ENCODE assay signal across 10 cellular contexts in genomic region chr10:119283818-119284217, GRCh38.
A peak's percentile ranks its signal among the peaks of the same experiment; 100 is the strongest.
DNase-seq lines count a peak whose midpoint lies in the region; ATAC-seq, FAIRE-seq and TF ChIP-seq lines count a peak whose summit lies in the region.
"Had no signal": no experiment of that assay in that cellular context is flagged by ENCODE, and none has a peak within 500 bp of the region (broad histone marks: within the 10 kb centered on the region; RNA-seq: fewer than 3 reads in every experiment).

No MANE protein-coding gene starts in this region.

- intact Hi-C loops in mucosa of descending colon (cut with DNase I, micrococcal nuclease) = no loop called here
- intact Hi-C loops in body of pancreas (cut with DNase I) = no loop called here
- intact Hi-C loops in uterus (cut with DNase I; ENCODE audit: low total_unique reads) = no loop called here
- intact Hi-C loops in vagina (cut with DNase I) = loop anchor here (10.0 kb wide), 1 partner anchor 121 kb away; no protein-coding TSS in a partner anchor

- TF ChIP-seq CTCF in MM.1S (IDR thresholded peaks at IDR 0.05; ENCODE audit: low read length) (no peak), mucosa of descending colon (IDR thresholded peaks at IDR 0.05) (no peak), body of pancreas (IDR thresholded peaks at IDR 0.05) (no peak), uterus (IDR thresholded peaks at IDR 0.05) (no peak), vagina (IDR thresholded peaks at IDR 0.05) (no peak)

- no peak for DNase-seq in GM18507 (ENCODE audit: extremely low spot score, insufficient read length, low read depth)
- peak; percentile 88 for DNase-seq in MM.1S
- DNase-seq in mucosa of descending colon = no peak
- DNase-seq in NCI-H748 treated with DMSO at 0.1 percent for 48 hours (lab: John Stamatoyannopoulos, UW) = no peak
- no peak for DNase-seq in body of pancreas
- no peak for DNase-seq in uterus
- DNase-seq in vagina (ENCODE audit: extremely low spot score in 2 of 2) = no peak

- peak; percentile 78 for FAIRE-seq in GM18507 (lab: Jason Lieb, UNC)
- FAIRE-seq: RCC 7860 had no signal

- H3K9ac ChIP-seq in MM.1S (ENCODE audit: low read length) = no peak overlapping the region
- H3K9ac ChIP-seq: parathyroid adenoma had no signal

- H4K20me1 ChIP-seq in MM.1S (ENCODE audit: insufficient read depth, low read length) = no peaks in the 10 kb centered on the region

- H3K27me3 ChIP-seq in MM.1S (replicated peaks; ENCODE audit: insufficient read depth, low read length) (no peaks in the 10 kb centered on the region), body of pancreas (no peaks in the 10 kb centered on the region), uterus (no peaks in the 10 kb centered on the region), vagina (no peaks in the 10 kb centered on the region)

- 72% methylated on average over 5 of the region's 5 CpGs for WGBS in body of pancreas, 2 donors

- no peak overlapping the region for H3K4me3 ChIP-seq in MM.1S (ENCODE audit: low read length)
- no peak overlapping the region for H3K4me3 ChIP-seq in mucosa of descending colon
- H3K4me3 ChIP-seq in body of pancreas = no peak overlapping the region
- H3K4me3 ChIP-seq in uterus = no peak overlapping the region
- H3K4me3 ChIP-seq in vagina = no peak overlapping the region

- H3K9me2 ChIP-seq in MM.1S (replicated peaks; ENCODE audit: insufficient read depth, low read length) = no peaks in the 10 kb centered on the region

- peaks cover 29% of the 10 kb centered on the region for H3K4me1 ChIP-seq in MM.1S (ENCODE audit: low read length)
- peaks cover 5% of the 10 kb centered on the region for H3K4me1 ChIP-seq in mucosa of descending colon (ENCODE audit: low read depth)
- H3K4me1 ChIP-seq in body of pancreas = peaks cover 11% of the 10 kb centered on the region
- H3K4me1 ChIP-seq in uterus = peaks cover 0 to 27% of the 10 kb centered on the region in 2 donors
- H3K4me1 ChIP-seq in vagina = peaks cover 79% of the 10 kb centered on the region

- TF ChIP-seq POLR2A in body of pancreas (IDR thresholded peaks at IDR 0.05) (no peak), uterus (IDR thresholded peaks at IDR 0.05) (no peak), vagina (IDR thresholded peaks at IDR 0.05) (no peak)

- H3K79me2 ChIP-seq in MM.1S (ENCODE audit: low read length) = no peaks in the 10 kb centered on the region

- H3K27ac ChIP-seq in MM.1S (ENCODE audit: low read length) (peak overlapping the region; percentile 41; the same call in 1 of the 2 replicates), body of pancreas (no peak overlapping the region), uterus (no peak overlapping the region), vagina (no peak overlapping the region)
- H3K27ac ChIP-seq: parathyroid adenoma had no signal

- peaks cover 7% of the 10 kb centered on the region; the same call in 1 of the 2 replicates for H3F3A ChIP-seq in MM.1S (ENCODE audit: insufficient read depth, low read length)

- no peaks in the 10 kb centered on the region for H3K9me3 ChIP-seq in MM.1S (replicated peaks; ENCODE audit: insufficient read depth, low read length)
- H3K9me3 ChIP-seq in mucosa of descending colon = no peaks in the 10 kb centered on the region
- H3K9me3 ChIP-seq in body of pancreas = no peaks in the 10 kb centered on the region
- no peaks in the 10 kb centered on the region for H3K9me3 ChIP-seq in uterus
- H3K9me3 ChIP-seq in vagina = no peaks in the 10 kb centered on the region

- peak overlapping the region; percentile 44; the same call in 1 of the 2 replicates for H3K4me2 ChIP-seq in MM.1S (ENCODE audit: low read depth, low read length)

- H2AFZ ChIP-seq in MM.1S (ENCODE audit: low read length) = no peak overlapping the region
- H2AFZ ChIP-seq: parathyroid adenoma had no signal

- H3K36me3 ChIP-seq in MM.1S (replicated peaks; ENCODE audit: insufficient read depth, low read length) (no peaks in the 10 kb centered on the region), mucosa of descending colon (ENCODE audit: low read depth) (no peaks in the 10 kb centered on the region), body of pancreas (replicated peaks in 1 of 2; ENCODE audit: insufficient read depth in 1 of 2, low read depth in 2 of 2) (no peaks in the 10 kb centered on the region), uterus (no peaks in the 10 kb centered on the region), vagina (no peaks in the 10 kb centered on the region)

- peak; percentile 62 for ATAC-seq in GM21528 (IDR thresholded peaks at IDR 0.05; ENCODE audit: low FRiP score, unreplicated experiment)
- ATAC-seq in mucosa of descending colon = peak; percentile 54
- ATAC-seq in body of pancreas = no peak
